Comparison of ENCODE assay signal across 8 cellular contexts in the genomic region with DNA sequence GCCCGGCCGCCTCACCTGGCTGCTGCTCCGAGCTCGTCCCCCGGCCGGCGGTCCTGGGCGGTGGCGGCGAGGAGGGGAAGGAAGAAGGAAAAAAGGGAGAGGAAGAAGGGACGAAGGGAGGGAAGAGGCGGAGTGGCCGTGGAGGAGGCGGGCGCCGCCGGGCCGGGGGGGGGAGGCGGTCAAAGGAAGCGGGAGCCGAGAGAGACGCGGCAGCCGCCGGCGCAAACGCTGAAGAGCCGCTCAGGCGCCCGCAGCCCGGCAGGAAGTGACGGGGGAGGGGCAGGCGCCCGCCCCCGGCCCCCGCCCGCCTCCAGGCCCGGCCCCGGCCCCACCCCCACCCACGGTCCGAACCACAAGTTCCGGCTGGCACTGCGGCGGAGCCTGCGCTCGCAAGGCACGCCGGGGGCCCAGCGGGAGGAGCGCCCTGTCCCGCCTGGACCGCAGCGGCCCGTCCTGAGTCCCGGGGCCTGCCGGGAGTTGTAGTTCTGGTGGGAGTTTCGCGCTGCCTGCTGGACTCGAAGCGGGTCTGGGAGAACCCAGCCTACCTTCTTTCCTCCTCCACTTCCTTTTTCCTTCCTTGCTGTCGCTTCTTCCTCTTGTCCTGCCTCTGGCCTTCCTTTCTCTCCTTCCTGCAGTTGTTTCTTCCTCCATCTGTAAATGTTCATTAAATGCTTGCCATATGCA. TPM values are rescaled to one million over a fixed set of nuclear protein-coding genes. Genes with fewer than 3 reads are reported as not detected.
DNase-seq lines count a peak whose midpoint lies in the region; ATAC-seq and TF ChIP-seq lines count a peak whose summit lies in the region.

Gene STAU1 (minus strand): TSS at position 234 of the 684 bp plus-strand sequence. CDS start 22,133 bp downstream, outside the sequence.

- H3K4me3 Mint-ChIP-seq in CD8-positive, alpha-beta memory T cell = peak within 1 kb of the TSS; percentile 90 to 98 (median 97)

- ATAC-seq in GM19468 (IDR thresholded peaks at IDR 0.05; ENCODE audit: extremely low read depth, unreplicated experiment) = peak; percentile 77
- ATAC-seq in lung (ENCODE audit: insufficient read depth, low FRiP score) = peak; percentile 99

- peak within 1 kb of the TSS; percentile 69 for H3K27ac ChIP-seq in CD8-positive, alpha-beta memory T cell (ENCODE audit: low read depth, low read length)
- H3K27ac ChIP-seq in lung (ENCODE audit: low read depth in 1 of 2, low read length in 1 of 2) = peak within 1 kb of the TSS; percentile 84 to 93

- peaks cover 26% of the 10 kb centered on the region for H3K4me1 ChIP-seq in CD8-positive, alpha-beta memory T cell (ENCODE audit: insufficient read depth, low read length)
- H3K4me1 ChIP-seq in lung (ENCODE audit: control insufficient read depth in 2 of 2, insufficient read depth in 2 of 2, low read length in 2 of 2) = peaks cover 8 to 9% of the 10 kb centered on the region in 2 donors

- H3K27me3 ChIP-seq in CD8-positive, alpha-beta memory T cell (ENCODE audit: insufficient read depth, low read length, poor library complexity, severe bottlenecking) = no peaks in the 10 kb centered on the region
- H3K27me3 ChIP-seq in lung (ENCODE audit: control insufficient read depth, insufficient read depth) = no peaks in the 10 kb centered on the region

- peaks cover 0 to 29% (median 10%) of the 10 kb centered on the region in 3 donors for H3K36me3 Mint-ChIP-seq in CD8-positive, alpha-beta memory T cell

- no peak for TF ChIP-seq CTCF in lung (IDR thresholded peaks at IDR 0.05; ENCODE audit: control extremely low read depth, extremely low read depth)

- peak; percentile 90 to 95 (median 93) for DNase-seq in CD8-positive, alpha-beta memory T cell
- peak; percentile 98 for DNase-seq in HT-29 (ENCODE audit: low spot score)
- peak; percentile 95 for DNase-seq in NK-92 treated with Interleukin-12 subunit alpha and Interleukin-12 subunit beta, amount 100 ng/mL, for 24 hours (lab: John Stamatoyannopoulos, UW)
- DNase-seq in activated CD8-positive, alpha-beta memory T cell treated with anti-CD3 and anti-CD28 coated beads for 24 hours = peak; percentile 94
- peak; percentile 91 for DNase-seq in effector CD4-positive, alpha-beta T cell
- peak; percentile 94 for DNase-seq in lung (ENCODE audit: low spot score)
- peak; percentile 85 to 93 (median 87) for DNase-seq in stimulated activated CD4-positive, alpha-beta T cell treated with anti-CD3 and anti-CD28 coated beads, TNF-alpha, amount 100 ng/mL, for 24 hours (ENCODE audit: low read depth in 3 of 3)

- peak within 1 kb of the TSS; percentile 91 to 97 (median 94) for H3K27ac Mint-ChIP-seq in CD8-positive, alpha-beta memory T cell

- no peaks in the 10 kb centered on the region for H3K9me3 ChIP-seq in CD8-positive, alpha-beta memory T cell (ENCODE audit: low read length)
- H3K9me3 ChIP-seq in lung (ENCODE audit: control insufficient read depth in 2 of 2, insufficient read depth in 1 of 2, low read length in 1 of 2) = no peaks in the 10 kb centered on the region

- H3K36me3 ChIP-seq in CD8-positive, alpha-beta memory T cell (ENCODE audit: insufficient read depth, low read length) = no peaks in the 10 kb centered on the region
- H3K36me3 ChIP-seq in lung (ENCODE audit: control insufficient read depth in 2 of 2, insufficient read depth in 2 of 2, low read length in 2 of 2) = no peaks in the 10 kb centered on the region

- 0 to 1% methylated on average over 38 to 61 of the region's 61 CpGs for WGBS in lung, 2 donors

- peaks cover 0 to 2% (median 0%) of the 10 kb centered on the region in 5 donors for H3K9me3 Mint-ChIP-seq in CD8-positive, alpha-beta memory T cell

- H3K27me3 Mint-ChIP-seq in CD8-positive, alpha-beta memory T cell = peaks cover 1 to 3% of the 10 kb centered on the region in 2 donors

- peaks cover 36 to 42% (median 39%) of the 10 kb centered on the region in 3 donors for H3K4me1 Mint-ChIP-seq in CD8-positive, alpha-beta memory T cell

- CTCF ChIA-PET in CD8-positive, alpha-beta memory T cell (lab: Charles Lee) = interaction anchor here (1.3 to 8.4 kb wide), 5 partner anchors 29 to 749 kb away, joined by 3 to 46 read pairs (median 4); partner anchors contain the start of gene DDX27

- POLR2A ChIA-PET in CD8-positive, alpha-beta memory T cell (lab: Charles Lee) = interaction anchor here (0.7 to 3.2 kb wide), 5 partner anchors 29 to 142 kb away, joined by 5 to 9 read pairs (median 7); partner anchors contain the start of genes CSE1L, DDX27 and ZNFX1

- peak within 1 kb of the TSS; percentile 87 for H3K4me3 ChIP-seq in CD8-positive, alpha-beta memory T cell (ENCODE audit: low read length)
- peak within 1 kb of the TSS; percentile 85 for H3K4me3 ChIP-seq in lung

RNA-seq across cellular contexts. Expression of gene STAU1, which starts in this region (rescaled TPM):
- 10 to 100 TPM; 76.8 to 77.6 TPM for total RNA-seq in CD8-positive, alpha-beta memory T cell
- polyA plus RNA-seq in CD8-positive, alpha-beta memory T cell = 40.5 TPM
- total RNA-seq in HT-29 (2014; rRNA removed; shearing (Covaris generic)) = 59.1 and 59.3 TPM in 2 replicates
- total RNA-seq in lung = 10 to 100 TPM; 70.7 to 84.9 TPM
- polyA plus RNA-seq in lung = 10 to 100 TPM; 29.3 to 41.9 TPM

Comparison
In these comparisons a context has a peak if more than half of its experiments do, and no peak if none do; other contexts are left out.
1. Peak in every context shown above with its lines: DNase-seq, ATAC-seq, H3K4me3 ChIP-seq and H3K27ac ChIP-seq.